Comparison of ENCODE assay signal across 24 cellular contexts in the genomic region with DNA sequence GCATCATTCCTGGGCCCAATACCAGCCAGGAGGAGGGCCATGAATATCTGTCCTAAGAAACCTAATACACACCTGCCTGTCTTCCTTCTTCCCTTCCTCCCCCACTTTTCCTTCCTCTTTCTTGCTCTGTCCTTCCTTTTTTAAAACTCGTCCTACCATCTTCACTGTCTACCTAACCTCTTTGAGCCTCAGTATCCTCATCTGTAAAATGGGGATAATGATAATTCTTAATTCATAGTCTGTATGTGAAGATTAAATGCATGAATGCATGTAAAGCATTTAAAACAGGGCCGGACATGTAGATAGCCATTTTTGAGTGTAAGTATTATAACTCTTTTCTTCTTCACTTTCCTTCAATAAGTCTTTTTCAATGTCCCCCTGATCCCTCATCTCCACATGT. TPM values are rescaled to one million over a fixed set of nuclear protein-coding genes. Genes with fewer than 3 reads are reported as not detected.
DNase-seq lines count a peak whose midpoint lies in the region; ATAC-seq, FAIRE-seq and TF ChIP-seq lines count a peak whose summit lies in the region.
"Had no signal": no experiment of that assay in that cellular context is flagged by ENCODE, and none has a peak within 500 bp of the region (broad histone marks: within the 10 kb centered on the region; RNA-seq: fewer than 3 reads in every experiment).

No MANE protein-coding gene starts in this region.

- no peaks in the 10 kb centered on the region for H3K9me1 ChIP-seq in keratinocyte (ENCODE audit: control insufficient read depth, extremely low read depth, insufficient read depth, low read length)

- peak overlapping the region; percentile 38 for H3K27ac Mint-ChIP-seq in activated T-cell treated with anti-CD3 and anti-CD28 coated beads, Interleukin-2, amount 50 U/mL, for 72 hours
- H3K27ac Mint-ChIP-seq: CD4-positive, alpha-beta memory T cell; GM23338 had no signal

- no peaks in the 10 kb centered on the region for H3K27me3 Mint-ChIP-seq in activated T-cell treated with anti-CD3 and anti-CD28 coated beads, Interleukin-2, amount 50 U/mL, for 72 hours (ENCODE audit: low read depth)
- H3K27me3 Mint-ChIP-seq: CD4-positive, alpha-beta memory T cell had no signal

- dilution Hi-C loops in keratinocyte (cut with MboI; ENCODE audit: extremely low pct_ligation_motif_present, low sequenced_read_pairs) = no loop called here

- H3K14ac ChIP-seq in neuronal stem cell (ENCODE audit: low read length) = no peak overlapping the region

- peak overlapping the region; percentile 30 for H2BK12ac ChIP-seq in neuronal stem cell (ENCODE audit: low read length)

- ATAC-seq in activated T-cell treated with anti-CD3 and anti-CD28 coated beads, Interleukin-2, amount 50 U/mL, for 72 hours (replicated peaks in 1 of 2) = no peak
- ATAC-seq: HCT116 had no signal

- H3K9me3 ChIP-seq in keratinocyte (ENCODE audit: control insufficient read depth, low read depth, low read length) (no peaks in the 10 kb centered on the region), neuronal stem cell (replicated peaks in 1 of 2; ENCODE audit: control insufficient read depth in 2 of 2, insufficient read depth in 1 of 2, low read depth in 1 of 2, low read length in 2 of 2) (no peaks in the 10 kb centered on the region), uterus (no peaks in the 10 kb centered on the region)
- H3K9me3 ChIP-seq: A549 had no signal

- H3K4ac ChIP-seq in neuronal stem cell (ENCODE audit: low read length) = no peak overlapping the region

- no peak overlapping the region for H2BK5ac ChIP-seq in neuronal stem cell (ENCODE audit: low read length)

- H3K4me2 ChIP-seq in keratinocyte (ENCODE audit: control insufficient read depth, extremely low read depth, insufficient read depth, low read depth, low read length) (peak overlapping the region; percentile 37), neuronal stem cell (ENCODE audit: insufficient read depth, low read length, poor library complexity, severe bottlenecking) (no peak overlapping the region)
- H3K4me2 ChIP-seq: A549, GM23338 had no signal

- no peak overlapping the region for H2BK15ac ChIP-seq in neuronal stem cell (ENCODE audit: low read length)

- TF ChIP-seq CTCF in keratinocyte (optimal IDR thresholded peaks at IDR 0.05 in 1 of 3, IDR thresholded peaks at IDR 0.05 in 1 of 3, conservative IDR thresholded peaks at IDR 0.05 in 1 of 3; ENCODE audit: extremely low read depth in 1 of 3, insufficient read depth in 2 of 3, low read length in 3 of 3) (no peak), uterus (IDR thresholded peaks at IDR 0.05) (no peak)

- H3K36me3 Mint-ChIP-seq in activated T-cell treated with anti-CD3 and anti-CD28 coated beads, Interleukin-2, amount 50 U/mL, for 72 hours (ENCODE audit: insufficient read depth in 2 of 2) = no peaks in the 10 kb centered on the region
- H3K36me3 Mint-ChIP-seq: CD4-positive, alpha-beta memory T cell had no signal

- no peaks in the 10 kb centered on the region for H3K36me3 ChIP-seq in keratinocyte (ENCODE audit: control insufficient read depth in 2 of 2, extremely low read depth in 1 of 2, insufficient read depth in 2 of 2, low read length in 2 of 2)
- no peaks in the 10 kb centered on the region for H3K36me3 ChIP-seq in neuronal stem cell (replicated peaks in 1 of 2; ENCODE audit: control insufficient read depth in 2 of 2, insufficient read depth in 2 of 2, low read length in 2 of 2)
- no peaks in the 10 kb centered on the region for H3K36me3 ChIP-seq in uterus

- no peak overlapping the region for H2AK5ac ChIP-seq in neuronal stem cell (ENCODE audit: low read depth, low read length)

- H2BK120ac ChIP-seq in neuronal stem cell (ENCODE audit: low read depth, low read length) = peak overlapping the region; percentile 65

- no peaks in the 10 kb centered on the region for H3K9me3 Mint-ChIP-seq in activated T-cell treated with anti-CD3 and anti-CD28 coated beads, Interleukin-2, amount 50 U/mL, for 72 hours
- H3K9me3 Mint-ChIP-seq: CD4-positive, alpha-beta memory T cell; GM23338; HFFc6 had no signal

- intact Hi-C loops in uterus (cut with DNase I; ENCODE audit: low total_unique reads) = no loop called here

- H3K79me2 ChIP-seq in keratinocyte (ENCODE audit: control insufficient read depth, insufficient read depth, low read length) = no peaks in the 10 kb centered on the region

- no peak overlapping the region for H3K4me3 Mint-ChIP-seq in activated T-cell treated with anti-CD3 and anti-CD28 coated beads, Interleukin-2, amount 50 U/mL, for 72 hours
- H3K4me3 Mint-ChIP-seq: CD14-positive monocyte; CD4-positive, alpha-beta memory T cell; GM23338; HFFc6 had no signal

- H3K18ac ChIP-seq in neuronal stem cell (ENCODE audit: low read length) = no peak overlapping the region

- no peak for FAIRE-seq in keratinocyte (lab: Jason Lieb, UNC)
- FAIRE-seq: A549 had no signal

- no peaks in the 10 kb centered on the region for H3K79me1 ChIP-seq in neuronal stem cell (ENCODE audit: low read depth, low read length)

- H4K8ac ChIP-seq in neuronal stem cell (ENCODE audit: low read depth, low read length) = no peak overlapping the region

- no peak overlapping the region for H3K9ac ChIP-seq in keratinocyte (ENCODE audit: control insufficient read depth, extremely low read depth, insufficient read depth, low read length)
- H3K9ac ChIP-seq in neuronal stem cell (ENCODE audit: low read depth, low read length, poor library complexity) = no peak overlapping the region

- H3K4me1 Mint-ChIP-seq in activated T-cell treated with anti-CD3 and anti-CD28 coated beads, Interleukin-2, amount 50 U/mL, for 72 hours (ENCODE audit: low read depth) = no peaks in the 10 kb centered on the region

- no peak overlapping the region for H3K23ac ChIP-seq in neuronal stem cell (ENCODE audit: low read depth, low read length, poor library complexity)

- 100% methylated on average over 1 of the region's 2 CpGs; no CpG with 5 or more reads in 1 of the 2 donors for WGBS in neuronal stem cell (ENCODE audit: extremely low coverage in 2 of 2, insufficient read length in 2 of 2, insufficient replicate concordance in 1 of 2), 2 donors

- peaks cover 8% of the 10 kb centered on the region for H3K4me1 ChIP-seq in keratinocyte (ENCODE audit: control insufficient read depth, extremely low read depth, insufficient read depth, low read length)
- peaks cover 10 to 12% of the 10 kb centered on the region in 2 donors for H3K4me1 ChIP-seq in neuronal stem cell (ENCODE audit: control insufficient read depth in 2 of 2, insufficient read depth in 1 of 2, low read depth in 1 of 2, low read length in 2 of 2)
- H3K4me1 ChIP-seq in uterus = no peaks in the 10 kb centered on the region

- no peak for DNase-seq in activated T-cell treated with anti-CD3 and anti-CD28 coated beads, Interleukin-2, amount 50 U/mL, for 72 hours
- no peak for DNase-seq in activated T-cell treated with anti-CD3 and anti-CD28 coated beads, Interleukin-2, amount 50 U/mL, for 48 hours
- no peak for DNase-seq in keratinocyte (ENCODE audit: low read depth, low spot score)
- no peak for DNase-seq in neuronal stem cell (ENCODE audit: low spot score)
- DNase-seq in uterus = no peak
- DNase-seq in UCSD-AML1 (lab: John Stamatoyannopoulos, UW; ENCODE audit: unreplicated experiment) = no peak
- DNase-seq in cerebellar cortex (ENCODE audit: low spot score) = no peak
- DNase-seq: AML-193; CD4-positive, alpha-beta memory T cell; DMS153; DMS79; GDM1; H7; HFFc6 had no signal

- no peak overlapping the region for H4K91ac ChIP-seq in neuronal stem cell (ENCODE audit: low read depth, low read length, poor library complexity)

- H4K20me1 ChIP-seq in keratinocyte (ENCODE audit: control insufficient read depth, extremely low read depth, insufficient read depth, low read length) = no peaks in the 10 kb centered on the region

- no peak overlapping the region for H2AFZ ChIP-seq in keratinocyte (ENCODE audit: control insufficient read depth, low read length)
- H2AFZ ChIP-seq in neuronal stem cell (ENCODE audit: low read length) = no peak overlapping the region
- H2AFZ ChIP-seq: GM23338 had no signal

- H3K27ac ChIP-seq in cingulate gyrus (ENCODE audit: low read depth, low read length) = peak overlapping the region; percentile 24
- no peak overlapping the region for H3K27ac ChIP-seq in keratinocyte (ENCODE audit: control insufficient read depth, insufficient read depth, low read length)
- H3K27ac ChIP-seq in neuronal stem cell (replicated peaks; ENCODE audit: low read length) = no peak overlapping the region
- no peak overlapping the region for H3K27ac ChIP-seq in uterus
- H3K27ac ChIP-seq: 22Rv1, HL-60 had no signal

- TF ChIP-seq POLR2A in uterus (IDR thresholded peaks at IDR 0.05) = no peak

- H3K4me3 ChIP-seq in keratinocyte (ENCODE audit: control insufficient read depth in 2 of 3, extremely low read depth in 1 of 3, insufficient read depth in 2 of 3, low read depth in 1 of 3, low read length in 3 of 3) = no peak overlapping the region
- no peak overlapping the region for H3K4me3 ChIP-seq in neuronal stem cell (ENCODE audit: low read length in 2 of 2)
- no peak overlapping the region for H3K4me3 ChIP-seq in uterus
- H3K4me3 ChIP-seq: A549, GM23338 had no signal

- H3K27me3 ChIP-seq in keratinocyte (ENCODE audit: control insufficient read depth, extremely low read depth, insufficient read depth, low read length) (no peaks in the 10 kb centered on the region), neuronal stem cell (ENCODE audit: control insufficient read depth in 3 of 3, insufficient read depth in 3 of 3, low read depth in 1 of 3, low read length in 3 of 3) (no peaks in the 10 kb centered on the region), uterus (no peaks in the 10 kb centered on the region)

RNA-seq across cellular contexts. Expression of gene CRYBA1, which starts 0.6 kb away (rescaled TPM):
- not detected for total RNA-seq in activated T-cell treated with anti-CD3 and anti-CD28 coated beads, Interleukin-2, amount 50 U/mL, for 72 hours
- polyA plus RNA-seq in keratinocyte = not detected in 3 replicates
- polyA plus RNA-seq in keratinocyte (2011; ENCODE audit: low read depth) = not detected
- not detected in 2 replicates for polyA plus RNA-seq in keratinocyte (2011; cell fraction: cytosol; rRNA removed)
- polyA plus RNA-seq in keratinocyte (2011; cell fraction: nucleus; rRNA removed) = not detected in 2 replicates
- not detected in 2 replicates for polyA plus RNA-seq in keratinocyte (2012; ENCODE audit: low replicate concordance)
- polyA minus RNA-seq in keratinocyte = not detected in 3 replicates
- not detected for polyA minus RNA-seq in keratinocyte (2011; cell fraction: cytosol; rRNA and poly(A)+ RNA removed)
- polyA minus RNA-seq in keratinocyte (2011; cell fraction: nucleus; rRNA and poly(A)+ RNA removed) = not detected in 2 replicates
- 0.89 TPM for polyA plus RNA-seq in neuronal stem cell (2013, experiment 1 of 2)
- 0.76 TPM for polyA plus RNA-seq in neuronal stem cell (2013, experiment 2 of 2)
- not detected for total RNA-seq in uterus
- total RNA-seq: CD4-positive, alpha-beta memory T cell; Daoy; GM23338; H7; HT1080 had no signal
- polyA plus RNA-seq: BJ; CD14-positive monocyte; CD4-positive, alpha-beta memory T cell; GM23338 had no signal

RNA-seq across cellular contexts. Expression of gene NUFIP2, which starts 46.7 kb away (rescaled TPM):
- 10 to 100 TPM; 72.9 to 74.3 TPM for total RNA-seq in activated T-cell treated with anti-CD3 and anti-CD28 coated beads, Interleukin-2, amount 50 U/mL, for 72 hours
- 9.9 to 22.0 TPM (median 16.5 TPM) in 3 replicates for polyA plus RNA-seq in keratinocyte
- 16.5 TPM for polyA plus RNA-seq in keratinocyte (2011; ENCODE audit: low read depth)
- polyA plus RNA-seq in keratinocyte (2011; cell fraction: cytosol; rRNA removed) = 7.3 and 12.7 TPM in 2 replicates
- polyA plus RNA-seq in keratinocyte (2011; cell fraction: nucleus; rRNA removed) = 37.4 and 48.3 TPM in 2 replicates
- polyA plus RNA-seq in keratinocyte (2012; ENCODE audit: low replicate concordance) = 17.9 and 19.3 TPM in 2 replicates
- polyA minus RNA-seq in keratinocyte = 11.3 to 24.4 TPM (median 22.9 TPM) in 3 replicates
- 19.8 TPM for polyA minus RNA-seq in keratinocyte (2011; cell fraction: cytosol; rRNA and poly(A)+ RNA removed)
- polyA minus RNA-seq in keratinocyte (2011; cell fraction: nucleus; rRNA and poly(A)+ RNA removed) = 31.8 and 66.1 TPM in 2 replicates
- polyA plus RNA-seq in neuronal stem cell (2013, experiment 1 of 2) = 27.5 TPM
- polyA plus RNA-seq in neuronal stem cell (2013, experiment 2 of 2) = 29.5 TPM
- 10 to 100 TPM; 15.6 to 62.4 (median 38.7) TPM for total RNA-seq in uterus
